ENCODE assay signal across 24 cellular contexts in genomic region chr5:56158331-56158960, GRCh38.
DNase-seq lines count a peak whose midpoint lies in the region; ATAC-seq, FAIRE-seq and TF ChIP-seq lines count a peak whose summit lies in the region.
"Had no signal": no experiment of that assay in that cellular context is flagged by ENCODE, and none has a peak within 500 bp of the region (broad histone marks: within the 10 kb centered on the region; RNA-seq: fewer than 3 reads in every experiment).

No MANE protein-coding gene starts in this region.

- no TSS peak for BruUV-seq in HepG2 (replicated peaks; lab: Mats Ljungman, UMichigan)
- BruUV-seq in PC-3 (replicated peaks; lab: Mats Ljungman, UMichigan) = no TSS peak

- no peaks in the 10 kb centered on the region for H3K9me3 Mint-ChIP-seq in activated CD4-positive, alpha-beta memory T cell treated with anti-CD3 and anti-CD28 coated beads for 36 hours
- no peaks in the 10 kb centered on the region for H3K9me3 Mint-ChIP-seq in stimulated activated memory B cell treated with anti-CD40 and anti-IgM and Interleukin-4, amounts not matched to agents 10 μg/mL and 1 μg/mL and 100 μg/mL, for 72 hours
- H3K9me3 Mint-ChIP-seq: CD8-positive, alpha-beta memory T cell; nephron progenitor cell had no signal

- WGBS in HepG2 (ENCODE audit: low lambda C conversion rate) = 88% methylated on average over 4 of the region's 4 CpGs
- WGBS in right lobe of liver (ENCODE audit: insufficient coverage, low coverage, low lambda C conversion rate, missing lambda C conversion rate) = 89% methylated on average over 4 of the region's 4 CpGs
- 100% methylated on average over 1 of the region's 4 CpGs for WGBS in mesenchymal stem cell

- TF ChIP-seq POLR2A in HepG2 (IDR thresholded peaks at IDR 0.05; ENCODE audit: insufficient read depth in 1 of 2, low read depth in 2 of 2, low read length in 2 of 2) = no peak
- TF ChIP-seq POLR2A in right lobe of liver (IDR thresholded peaks at IDR 0.05) = no peak

- TF ChIP-seq CTCF in HepG2 (CRISPR knock-in tag; IDR thresholded peaks at IDR 0.05) (no peak), right lobe of liver (IDR thresholded peaks at IDR 0.05) (no peak), PC-3 (conservative IDR thresholded peaks at IDR 0.05; ENCODE audit: low read depth, low read length) (no peak)

- intact Hi-C loops in HepG2 (cut with micrococcal nuclease; ENCODE audit: unreplicated experiment) (no loop called here), right lobe of liver (cut with DNase I) (no loop called here), PC-3 (cut with micrococcal nuclease) (no loop called here)
- intact Hi-C loops in activated CD4-positive, alpha-beta memory T cell treated with anti-CD3 and anti-CD28 coated beads for 36 hours (cut with micrococcal nuclease) = loop anchor here (5.0 to 10.0 kb wide), 2 partner anchors 56 to 166 kb away; no protein-coding TSS in a partner anchor

- DNase-seq in HepG2 (ENCODE audit: low spot score) = no peak
- no peak for DNase-seq in right lobe of liver
- no peak for DNase-seq in activated CD4-positive, alpha-beta memory T cell treated with anti-CD3 and anti-CD28 coated beads for 36 hours
- no peak for DNase-seq in mesenchymal stem cell
- DNase-seq in PC-3 = no peak
- DNase-seq: activated CD4-positive, CD25-positive, alpha-beta regulatory T cell; activated CD8-positive, alpha-beta memory T cell treated with anti-CD3 and anti-CD28 coated beads, Interleukin-2, amount 10 ng/mL, durations not matched to agents 7 days and 5 days; activated gamma-delta T cell treated with Interleukin-2 at 50 U/mL for 16 hours; aorta; CD8-positive, alpha-beta memory T cell; DMS53; GF-D8; head of caudate nucleus; KG1; NCI-H146; NCI-H69; nephron progenitor cell; SK-N-SH; T-helper 9 cell had no signal

- H3K27me3 Mint-ChIP-seq in activated CD4-positive, alpha-beta memory T cell treated with anti-CD3 and anti-CD28 coated beads for 36 hours = no peaks in the 10 kb centered on the region
- peaks cover 6% of the 10 kb centered on the region for H3K27me3 Mint-ChIP-seq in stimulated activated memory B cell treated with anti-CD40 and anti-IgM and Interleukin-4, amounts not matched to agents 10 μg/mL and 1 μg/mL and 100 μg/mL, for 72 hours
- H3K27me3 Mint-ChIP-seq: CD8-positive, alpha-beta memory T cell had no signal

- no peaks in the 10 kb centered on the region for H3K79me1 ChIP-seq in mesenchymal stem cell (replicated peaks; ENCODE audit: low read length, poor library complexity, severe bottlenecking)

- H3K4me1 ChIP-seq in HepG2 (ENCODE audit: insufficient read depth, low read length) (peaks cover 87% of the 10 kb centered on the region), right lobe of liver (no peaks in the 10 kb centered on the region), mesenchymal stem cell (ENCODE audit: control insufficient read depth, insufficient read depth, low read depth, low read length) (peaks cover 1% of the 10 kb centered on the region), PC-3 (ENCODE audit: insufficient read depth, low read length) (no peaks in the 10 kb centered on the region)

- H3K27me3 ChIP-seq in HepG2 (ENCODE audit: control insufficient read depth in 1 of 2, insufficient read depth in 2 of 2, low read length in 2 of 2) (no peaks in the 10 kb centered on the region), right lobe of liver (no peaks in the 10 kb centered on the region), mesenchymal stem cell (ENCODE audit: control insufficient read depth in 1 of 2, insufficient read depth in 1 of 2, low read length in 2 of 2) (no peaks in the 10 kb centered on the region), PC-3 (ENCODE audit: low read length) (no peaks in the 10 kb centered on the region)

- H2BK5ac ChIP-seq in mesenchymal stem cell (ENCODE audit: low read depth, low read length, poor library complexity, severe bottlenecking) = no peak overlapping the region

- H2BK120ac ChIP-seq in mesenchymal stem cell (ENCODE audit: low read depth, low read length) = peak overlapping the region; percentile 93

- H2BK15ac ChIP-seq in mesenchymal stem cell (ENCODE audit: low read depth, poor library complexity, severe bottlenecking) = no peak overlapping the region

- H3K4me2 ChIP-seq in HepG2 (ENCODE audit: low read depth, low read length) = no peak overlapping the region
- no peak overlapping the region for H3K4me2 ChIP-seq in mesenchymal stem cell (ENCODE audit: low read length, poor library complexity, severe bottlenecking)
- H3K4me2 ChIP-seq in PC-3 (ENCODE audit: low read length) = no peak overlapping the region
- H3K4me2 ChIP-seq: SK-N-SH had no signal

- no peaks in the 10 kb centered on the region for H3K36me3 Mint-ChIP-seq in activated CD4-positive, alpha-beta memory T cell treated with anti-CD3 and anti-CD28 coated beads for 36 hours
- no peaks in the 10 kb centered on the region for H3K36me3 Mint-ChIP-seq in stimulated activated memory B cell treated with anti-CD40 and anti-IgM and Interleukin-4, amounts not matched to agents 10 μg/mL and 1 μg/mL and 100 μg/mL, for 72 hours
- H3K36me3 Mint-ChIP-seq: activated CD8-positive, alpha-beta memory T cell treated with anti-CD3 and anti-CD28 coated beads, Interleukin-2, amount 10 ng/mL, durations not matched to agents 7 days and 5 days; CD8-positive, alpha-beta memory T cell had no signal

- peak overlapping the region; percentile 74 to 79 for H3K18ac ChIP-seq in mesenchymal stem cell (ENCODE audit: low read depth in 1 of 2, low read length in 2 of 2)

- H4K20me1 ChIP-seq in HepG2 (ENCODE audit: insufficient read depth, low read length) = no peaks in the 10 kb centered on the region
- no peaks in the 10 kb centered on the region for H4K20me1 ChIP-seq in PC-3 (ENCODE audit: low read length)

- H3K23ac ChIP-seq in mesenchymal stem cell (ENCODE audit: low read length in 2 of 2) = peak overlapping the region in 1 of 2 experiments; percentile 5

- H3K27ac ChIP-seq in HepG2 (ENCODE audit: extremely low read length, insufficient read depth, low read length) (no peak overlapping the region), right lobe of liver (no peak overlapping the region), mesenchymal stem cell (ENCODE audit: low read length, poor library complexity, severe bottlenecking) (no peak overlapping the region), PC-3 (ENCODE audit: low read length) (no peak overlapping the region)
- H3K27ac ChIP-seq: RWPE1 had no signal

- H4K91ac ChIP-seq in mesenchymal stem cell (ENCODE audit: low read length) = peak overlapping the region; percentile 74

- no peak overlapping the region for H3K14ac ChIP-seq in mesenchymal stem cell (ENCODE audit: low read length in 2 of 2)

- FAIRE-seq in HepG2 (lab: Jason Lieb, UNC) = no peak
- FAIRE-seq: urothelium cell line had no signal

- H2BK12ac ChIP-seq in mesenchymal stem cell (ENCODE audit: low read length in 2 of 2) = peak overlapping the region; percentile 38 to 98

- peaks cover 69% of the 10 kb centered on the region for H3K4me1 Mint-ChIP-seq in activated CD4-positive, alpha-beta memory T cell treated with anti-CD3 and anti-CD28 coated beads for 36 hours (ENCODE audit: low read depth)
- H3K4me1 Mint-ChIP-seq in stimulated activated memory B cell treated with anti-CD40 and anti-IgM and Interleukin-4, amounts not matched to agents 10 μg/mL and 1 μg/mL and 100 μg/mL, for 72 hours = peaks cover 20% of the 10 kb centered on the region

- H3K4me3 Mint-ChIP-seq in activated CD4-positive, alpha-beta memory T cell treated with anti-CD3 and anti-CD28 coated beads for 36 hours = peak overlapping the region; percentile 72
- H3K4me3 Mint-ChIP-seq in stimulated activated memory B cell treated with anti-CD40 and anti-IgM and Interleukin-4, amounts not matched to agents 10 μg/mL and 1 μg/mL and 100 μg/mL, for 72 hours = no peak overlapping the region
- H3K4me3 Mint-ChIP-seq: activated CD8-positive, alpha-beta memory T cell treated with anti-CD3 and anti-CD28 coated beads, Interleukin-2, amount 10 ng/mL, durations not matched to agents 7 days and 5 days; CD8-positive, alpha-beta memory T cell; nephron progenitor cell had no signal

- TF ChIP-seq RAD21 in HepG2 (CRISPR knock-in tag; IDR thresholded peaks at IDR 0.05) = no peak

- H3K79me2 ChIP-seq in HepG2 (ENCODE audit: insufficient read depth, low read length) (no peaks in the 10 kb centered on the region), PC-3 (ENCODE audit: low read length) (no peaks in the 10 kb centered on the region)

- H3K9ac ChIP-seq in HepG2 (ENCODE audit: insufficient read depth, low read depth, low read length) = no peak overlapping the region
- no peak overlapping the region for H3K9ac ChIP-seq in mesenchymal stem cell (ENCODE audit: low read length)
- H3K9ac ChIP-seq in PC-3 (ENCODE audit: low read length) = no peak overlapping the region
- H3K9ac ChIP-seq: SK-N-SH had no signal

- H2AFZ ChIP-seq in HepG2 (ENCODE audit: low read length) (no peak overlapping the region), mesenchymal stem cell (ENCODE audit: low read depth, low read length) (no peak overlapping the region), PC-3 (ENCODE audit: low read length) (no peak overlapping the region)

- peak overlapping the region; percentile 72 for H4K8ac ChIP-seq in mesenchymal stem cell (ENCODE audit: low read length)

- peak overlapping the region; percentile 88 for H3K27ac Mint-ChIP-seq in activated CD4-positive, alpha-beta memory T cell treated with anti-CD3 and anti-CD28 coated beads for 36 hours
- no peak overlapping the region for H3K27ac Mint-ChIP-seq in stimulated activated memory B cell treated with anti-CD40 and anti-IgM and Interleukin-4, amounts not matched to agents 10 μg/mL and 1 μg/mL and 100 μg/mL, for 72 hours
- H3K27ac Mint-ChIP-seq: activated CD8-positive, alpha-beta memory T cell treated with anti-CD3 and anti-CD28 coated beads, Interleukin-2, amount 10 ng/mL, durations not matched to agents 7 days and 5 days had no signal

- CTCF ChIA-PET in HepG2 (lab: Yijun Ruan, JAX; ENCODE audit: low intra/inter-chr PET ratio, low total read pairs) (no interaction called here), PC-3 (lab: Charles Lee) (no interaction called here)
- CTCF ChIA-PET in activated CD4-positive, alpha-beta memory T cell treated with anti-CD3 and anti-CD28 coated beads for 36 hours (lab: Charles Lee) = interaction anchor here (1.7 kb wide), 1 partner anchor 222 kb away, joined by 6 read pairs; no protein-coding TSS in a partner anchor

- no peaks in the 10 kb centered on the region for H3K9me2 ChIP-seq in PC-3 (replicated peaks; ENCODE audit: low read length)
- H3K9me2 ChIP-seq: SK-N-SH had no signal

- H3F3A ChIP-seq in PC-3 (ENCODE audit: low read length, unreplicated experiment) = no peaks in the 10 kb centered on the region

- POLR2A ChIA-PET in HepG2 (lab: Yijun Ruan, JAX) (no interaction called here), PC-3 (lab: Charles Lee; ENCODE audit: unreplicated experiment) (no interaction called here)
- POLR2A ChIA-PET in activated CD4-positive, alpha-beta memory T cell treated with anti-CD3 and anti-CD28 coated beads for 36 hours (lab: Charles Lee) = interaction anchor here (0.8 to 1.0 kb wide), 2 partner anchors 17 to 61 kb away, joined by 3 to 4 read pairs; no protein-coding TSS in a partner anchor

- ATAC-seq in HepG2 (no peak), right lobe of liver (no peak), PC-3 (no peak), GM19035 (IDR thresholded peaks at IDR 0.05; ENCODE audit: unreplicated experiment) (no peak)
- no peak for ATAC-seq in stimulated activated memory B cell treated with anti-CD40 and anti-IgM and Interleukin-4, amounts not matched to agents 10 μg/mL and 1 μg/mL and 100 μg/mL, for 72 hours
- ATAC-seq: activated CD8-positive, alpha-beta memory T cell treated with anti-CD3 and anti-CD28 coated beads, Interleukin-2, amount 10 ng/mL, durations not matched to agents 7 days and 5 days; HCT116 had no signal

- in situ Hi-C loops in HepG2 (cut with HindIII; ENCODE audit: extremely low pct_ligation_motif_present, low pct_unique_long_range_greater_than_20kb) = no loop called here

- peak overlapping the region; percentile 68 to 92 for H3K4ac ChIP-seq in mesenchymal stem cell (ENCODE audit: low read depth in 1 of 2, low read length in 2 of 2)

- H3K36me3 ChIP-seq in HepG2 (replicated peaks in 1 of 2; ENCODE audit: control insufficient read depth in 1 of 2, insufficient read depth in 2 of 2, low read length in 2 of 2) (no peaks in the 10 kb centered on the region), right lobe of liver (no peaks in the 10 kb centered on the region), mesenchymal stem cell (ENCODE audit: control insufficient read depth in 1 of 2, insufficient read depth in 2 of 2, low read depth in 1 of 2, low read length in 2 of 2) (no peaks in the 10 kb centered on the region), PC-3 (ENCODE audit: low read depth, low read length) (no peaks in the 10 kb centered on the region)

- H2AK5ac ChIP-seq in mesenchymal stem cell (ENCODE audit: low read length, severe bottlenecking) = no peak overlapping the region

- TF ChIP-seq EP300 in HepG2 (IDR thresholded peaks at IDR 0.05; ENCODE audit: low read depth in 2 of 2, low read length in 2 of 2) = no peak
- no peak for TF ChIP-seq EP300 in HepG2 (CRISPR knock-in tag; IDR thresholded peaks at IDR 0.05; ENCODE audit: borderline replicate concordance)

- H3K9me3 ChIP-seq in HepG2 (ENCODE audit: low read length) (no peaks in the 10 kb centered on the region), right lobe of liver (no peaks in the 10 kb centered on the region), mesenchymal stem cell (ENCODE audit: control insufficient read depth, low read length) (no peaks in the 10 kb centered on the region), PC-3 (ENCODE audit: low read length) (no peaks in the 10 kb centered on the region)
- H3K9me3 ChIP-seq: SK-N-SH had no signal

- no peak overlapping the region for H3K4me3 ChIP-seq in HepG2 (replicated peaks in 1 of 3; ENCODE audit: insufficient read depth in 1 of 3, low read depth in 2 of 3, low read length in 3 of 3)
- no peak overlapping the region for H3K4me3 ChIP-seq in right lobe of liver
- no peak overlapping the region for H3K4me3 ChIP-seq in mesenchymal stem cell (ENCODE audit: insufficient read depth in 1 of 2, low read depth in 1 of 2, low read length in 2 of 2)
- H3K4me3 ChIP-seq in PC-3 (ENCODE audit: low read length) = no peak overlapping the region
